In the genomic region with DNA sequence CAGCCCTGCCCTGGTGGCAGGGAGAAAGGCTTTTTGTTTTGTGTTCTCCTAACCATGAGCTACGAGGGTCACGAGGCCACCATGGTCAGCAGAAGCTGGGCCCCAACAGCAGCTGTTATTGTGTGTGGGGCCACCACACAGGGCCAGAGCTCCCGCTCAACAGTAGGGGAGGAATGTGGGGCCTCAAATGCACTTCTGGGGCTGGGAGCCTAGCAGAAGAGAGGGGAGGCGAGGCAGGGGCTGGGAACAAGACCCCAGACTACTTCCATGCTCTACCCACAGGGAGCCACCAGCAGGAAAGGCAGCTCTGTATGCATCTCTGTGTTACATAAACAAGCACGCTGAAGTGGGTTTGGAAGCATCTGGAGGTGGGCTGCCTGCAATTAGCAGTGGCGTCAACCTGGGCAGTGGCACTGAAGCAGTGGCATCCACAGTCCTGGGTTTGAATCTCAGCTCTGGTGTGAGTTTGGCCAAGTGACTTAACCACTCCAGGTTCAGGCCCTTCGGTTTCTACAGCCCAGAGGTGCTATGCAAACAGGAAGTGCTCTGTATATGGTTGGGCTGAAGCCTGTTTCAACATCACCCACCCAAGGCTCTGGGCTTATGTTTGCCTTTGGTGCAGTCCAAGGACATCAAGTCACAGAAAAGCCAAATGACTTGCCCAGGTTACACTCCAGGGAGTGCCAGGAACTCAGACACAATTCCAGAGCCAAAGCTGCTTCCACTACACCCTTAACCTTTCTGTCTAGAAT, we compare ENCODE assay signal across 7 cellular contexts. TPM values are rescaled to one million over a fixed set of nuclear protein-coding genes. Genes with fewer than 3 reads are reported as not detected.
DNase-seq lines count a peak whose midpoint lies in the region; ATAC-seq and TF ChIP-seq lines count a peak whose summit lies in the region.

No MANE protein-coding gene starts in this region.

- no peak for TF ChIP-seq CTCF in WTC11 (IDR thresholded peaks at IDR 0.05)
- no peak for TF ChIP-seq CTCF in spleen (IDR thresholded peaks at IDR 0.05 in 8 of 11, conservative IDR thresholded peaks at IDR 0.05 in 3 of 11)

- peak overlapping the region; percentile 57; the same call in 1 of the 2 replicates for H3K27ac Mint-ChIP-seq in WTC11
- H3K27ac Mint-ChIP-seq in immature natural killer cell, result peak overlapping the region; percentile 71 to 95 (median 92)

- H3K27me3 Mint-ChIP-seq in WTC11 (ENCODE audit: low read depth), result no peaks in the 10 kb centered on the region
- H3K27me3 Mint-ChIP-seq in immature natural killer cell (ENCODE audit: low read depth in 3 of 3), result no peaks in the 10 kb centered on the region

- H3K36me3 ChIP-seq in spleen, result peaks cover 0 to 25% (median 8%) of the 10 kb centered on the region in 6 donors

- no peaks in the 10 kb centered on the region for H3K9me3 ChIP-seq in spleen

- H3K9me3 Mint-ChIP-seq in WTC11 (no peaks in the 10 kb centered on the region), immature natural killer cell (no peaks in the 10 kb centered on the region)

- peak overlapping the region; percentile 20 to 79 (median 56) for H3K27ac ChIP-seq in spleen

- DNase-seq in HT-29 (ENCODE audit: low spot score) (peak; percentile 71), WTC11 (ENCODE audit: low spot score) (no peak), immature natural killer cell (peak; percentile 39 to 53 (median 53)), spleen (no peak), HEK293T (ENCODE audit: extremely low spot score) (no peak)

- H3K4me1 Mint-ChIP-seq in WTC11 (peaks cover 18% of the 10 kb centered on the region), immature natural killer cell (peaks cover 60 to 62% of the 10 kb centered on the region in 2 donors)

- H3K4me1 ChIP-seq in spleen, result peaks cover 7 to 63% (median 26%) of the 10 kb centered on the region in 6 donors

- H3K27me3 ChIP-seq in spleen (replicated peaks in 1 of 7), result no peaks in the 10 kb centered on the region

- H3K36me3 Mint-ChIP-seq in WTC11 (no peaks in the 10 kb centered on the region), immature natural killer cell (peaks cover 0 to 8% (median 6%) of the 10 kb centered on the region in 3 donors)

- 76 to 81% (median 77%) methylated on average over 5 to 7 of the region's 7 CpGs for WGBS in spleen, 5 donors

- POLR2A ChIA-PET in WTC11 (lab: Charles Lee) (no interaction called here), HEK293T (lab: Yijun Ruan, JAX) (no interaction called here)

- H3K4me3 Mint-ChIP-seq in WTC11, result no peak overlapping the region
- peak overlapping the region; percentile 72 to 82 (median 74) for H3K4me3 Mint-ChIP-seq in immature natural killer cell

- ATAC-seq in WTC11 (peak; percentile 55), HG03135 (IDR thresholded peaks at IDR 0.05; ENCODE audit: unreplicated experiment) (no peak), HG02852 (IDR thresholded peaks at IDR 0.05; ENCODE audit: unreplicated experiment) (no peak)

- TF ChIP-seq POLR2A in spleen (IDR thresholded peaks at IDR 0.05), result no peak

- peak overlapping the region in 1 of 8 donors; percentile 9 for H3K4me3 ChIP-seq in spleen

- CTCF ChIA-PET in WTC11 (lab: Charles Lee) (interaction anchor here (1.8 to 2.8 kb wide), 3 partner anchors 10 to 47 kb away, joined by 7 to 17 read pairs (median 8); no protein-coding TSS in a partner anchor), HEK293T (lab: Yijun Ruan, JAX) (interaction anchor here (0.9 to 4.1 kb wide), 3 partner anchors 11 to 59 kb away, joined by 4 to 19 read pairs (median 10); no protein-coding TSS in a partner anchor)

- intact Hi-C loops in spleen (cut with DNase I; ENCODE audit: low total_unique reads), result no loop called here

TF ChIP-seq in WTC11, 78 proteins besides CTCF, POLR2A, EP300 and RAD21:
- no peak for TF ChIP-seq ZNF512 (CRISPR knock-in tag; IDR thresholded peaks at IDR 0.05; ENCODE audit: borderline replicate concordance)
- TF ChIP-seq, protein P1, sequence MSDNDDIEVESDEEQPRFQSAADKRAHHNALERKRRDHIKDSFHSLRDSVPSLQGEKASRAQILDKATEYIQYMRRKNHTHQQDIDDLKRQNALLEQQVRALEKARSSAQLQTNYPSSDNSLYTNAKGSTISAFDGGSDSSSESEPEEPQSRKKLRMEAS (CRISPR knock-in tag; IDR thresholded peaks at IDR 0.05), result no peak
- no peak for TF ChIP-seq FOXP4 (CRISPR knock-in tag; IDR thresholded peaks at IDR 0.05)
- peak; percentile 71 for TF ChIP-seq GABPB1 (CRISPR knock-in tag; IDR thresholded peaks at IDR 0.05)
- no peak for TF ChIP-seq FOXJ3 (CRISPR knock-in tag; IDR thresholded peaks at IDR 0.05; ENCODE audit: borderline replicate concordance)

TF ChIP-seq in HEK293T, 16 proteins besides CTCF, POLR2A, EP300 and RAD21:
- TF ChIP-seq ELF4 (IDR thresholded peaks at IDR 0.05) (no peak), L3MBTL2 (conservative IDR thresholded peaks at IDR 0.05) (no peak), PKNOX1 (IDR thresholded peaks at IDR 0.05) (no peak), NFRKB (IDR thresholded peaks at IDR 0.05) (no peak)
TF ChIP-seq in HEK293T: peak in this region for 0.

RNA-seq across cellular contexts. Expression of gene GLTP, which starts 16.2 kb away (rescaled TPM):
- 23.7 and 25.7 TPM in 2 replicates for total RNA-seq in HT-29 (2014; rRNA removed; shearing (Covaris generic))
- total RNA-seq in WTC11 (2021) (21.6 to 25.8 TPM (median 22.8 TPM) in 3 replicates), spleen (10 to 100 TPM; 25.6 to 45.5 (median 35.0) TPM)
- polyA plus RNA-seq in immature natural killer cell (10 to 100 TPM; 64.8 to 95.1 (median 71.9) TPM), spleen (10 to 100 TPM; 26.3 to 31.5 (median 30.3) TPM)

RNA-seq across cellular contexts. Expression of gene TRPV4, which starts 30.9 kb away (rescaled TPM):
- 0.05 TPM in 1 of 2 replicates, not detected in the other for total RNA-seq in HT-29 (2014; rRNA removed; shearing (Covaris generic))
- total RNA-seq in WTC11 (2021) (2.9 to 5.4 TPM (median 5.1 TPM) in 3 replicates), spleen (1 to 10 TPM; 3.9 to 8.0 (median 5.0) TPM)
- polyA plus RNA-seq in immature natural killer cell (not detected), spleen (1 to 10 TPM in 2 of 3 donors, under 1 TPM in 1; 0.49 to 1.2 (median 1.1) TPM)

RNA-seq across cellular contexts. Expression of gene TCHP, which starts 35.9 kb away (rescaled TPM):
- total RNA-seq in HT-29 (2014; rRNA removed; shearing (Covaris generic)), result 8.8 and 16.7 TPM in 2 replicates
- total RNA-seq in WTC11 (2021) (7.9 to 10.1 TPM (median 10.0 TPM) in 3 replicates), spleen (10 to 100 TPM; 21.8 to 35.9 (median 29.0) TPM)
- polyA plus RNA-seq in immature natural killer cell (10 to 100 TPM in 1 of 3 donors, 1 to 10 TPM in 2; 2.9 to 22.8 (median 9.1) TPM), spleen (10 to 100 TPM in 1 of 3 donors, 1 to 10 TPM in 2; 7.3 to 12.5 (median 7.6) TPM)

Comparison
In these comparisons a context has a peak if more than half of its experiments do, and no peak if none do; other contexts are left out.
1. DNase-seq: peak in HT-29 (single experiment) and immature natural killer cell (3 of 3); none in WTC11 (single experiment), spleen (single experiment) and HEK293T (single experiment).